ENCODE assay signal across 20 cellular contexts in genomic region chr6:83119742-83120300, GRCh38. TPM values are rescaled to one million over a fixed set of nuclear protein-coding genes. Genes with fewer than 3 reads are reported as not detected.
DNase-seq lines count a peak whose midpoint lies in the region; ATAC-seq, FAIRE-seq and TF ChIP-seq lines count a peak whose summit lies in the region.
"Had no signal": no experiment of that assay in that cellular context is flagged by ENCODE, and none has a peak within 500 bp of the region (broad histone marks: within the 10 kb centered on the region; RNA-seq: fewer than 3 reads in every experiment).

No MANE protein-coding gene starts in this region.

- peak overlapping the region; percentile 31 for H3K4me2 ChIP-seq in endothelial cell of umbilical vein (ENCODE audit: insufficient read depth, low read length)

- no peak for TF ChIP-seq CTCF in RWPE1 (conservative IDR thresholded peaks at IDR 0.05; ENCODE audit: low read depth)
- TF ChIP-seq CTCF in endothelial cell of umbilical vein (IDR thresholded peaks at IDR 0.05; ENCODE audit: extremely low read depth in 1 of 2, insufficient read depth in 1 of 2, low read depth in 1 of 2, low read length in 2 of 2): no peak

- ATAC-seq in HG03457 (IDR thresholded peaks at IDR 0.05; ENCODE audit: unreplicated experiment): no peak

- no peaks in the 10 kb centered on the region for H4K20me1 ChIP-seq in endothelial cell of umbilical vein (replicated peaks; ENCODE audit: control insufficient read depth, extremely low read depth, insufficient read depth, low read length)

- no peaks in the 10 kb centered on the region for H3K79me2 ChIP-seq in endothelial cell of umbilical vein (ENCODE audit: control insufficient read depth, insufficient read depth, low read length)

- H3K9me3 ChIP-seq in endothelial cell of umbilical vein (replicated peaks; ENCODE audit: control insufficient read depth, insufficient read depth, low read length): no peaks in the 10 kb centered on the region

- FAIRE-seq in H54 (lab: Jason Lieb, UNC) (peak; percentile 45), endothelial cell of umbilical vein (lab: Jason Lieb, UNC) (no peak)
- FAIRE-seq: G401.6, GM12891, H1 had no signal

- TF ChIP-seq POLR2A in H54 (IDR thresholded peaks at IDR 0.05; ENCODE audit: low read depth, low read length): no peak
- no peak for TF ChIP-seq POLR2A in endothelial cell of umbilical vein (IDR thresholded peaks at IDR 0.05; ENCODE audit: low read depth, low read length)

- intact Hi-C loops in endothelial cell of umbilical vein (cut with micrococcal nuclease): no loop called here

- CTCF ChIA-PET in RWPE1 (lab: Yijun Ruan, JAX) (interaction anchor here (0.7 kb wide), 1 partner anchor 373 kb away, joined by 4 read pairs; no protein-coding TSS in a partner anchor), endothelial cell of umbilical vein (lab: Charles Lee) (interaction anchor here (0.6 to 1.3 kb wide), 5 partner anchors 10 to 865 kb away, joined by 3 to 6 read pairs (median 3); partner anchors contain the start of gene DOP1A), HEK293T (lab: Yijun Ruan, JAX) (interaction anchor here (0.5 kb wide), 1 partner anchor 54 kb away, joined by 3 read pairs; the partner anchor contains the start of gene UBE3D)

- H3K27ac ChIP-seq in RWPE1 (no peak overlapping the region), endothelial cell of umbilical vein (ENCODE audit: insufficient read depth, low read depth, low read length) (no peak overlapping the region)
- H3K27ac ChIP-seq: SK-N-MC had no signal

- BruUV-seq in endothelial cell of umbilical vein (replicated peaks; lab: Mats Ljungman, UMichigan): no TSS peak

- DNase-seq in H54 (ENCODE audit: insufficient read length, low spot score) (no peak), RWPE1 (ENCODE audit: low spot score) (peak; percentile 4), endothelial cell of umbilical vein (ENCODE audit: low read depth, low spot score) (peak; percentile 41), kidney glomerular epithelial cell (lab: John Stamatoyannopoulos, UW) (peak; percentile 8), HEK293T (ENCODE audit: extremely low spot score) (no peak)
- no peak for DNase-seq in effector CD4-positive, alpha-beta T cell
- no peak for DNase-seq in activated CD8-positive, alpha-beta memory T cell treated with anti-CD3 and anti-CD28 coated beads, Interleukin-2, amount 50 U/mL, for 4 hours
- DNase-seq: AML-193; CD4-positive, CD25-positive, alpha-beta regulatory T cell; Karpas-422; MV-4-11; NCI-H1417 treated with DMSO at 0.1 percent for 48 hours; NCI-H2081 treated with DMSO at 0.1 percent for 48 hours; NCI-H524 treated with DMSO at 0.1 percent for 48 hours; NK-92 treated with Interleukin-12 subunit alpha and Interleukin-12 subunit beta, amount 100 ng/mL, for 24 hours had no signal

- H3K36me3 ChIP-seq in endothelial cell of umbilical vein (ENCODE audit: control insufficient read depth in 2 of 2, extremely low read depth in 1 of 2, insufficient read depth in 2 of 2, low read length in 2 of 2): no peaks in the 10 kb centered on the region

- no peaks in the 10 kb centered on the region for H3K9me1 ChIP-seq in endothelial cell of umbilical vein (replicated peaks; ENCODE audit: control insufficient read depth, extremely low read depth, insufficient read depth, low read length)

- dilution Hi-C loops in endothelial cell of umbilical vein (cut with MboI; ENCODE audit: extremely low pct_ligation_motif_present, low sequenced_read_pairs): no loop called here

- POLR2A ChIA-PET in RWPE1 (lab: Yijun Ruan, JAX; ENCODE audit: low non-redundant PET): no interaction called here
- POLR2A ChIA-PET in endothelial cell of umbilical vein (lab: Charles Lee): no interaction called here
- POLR2A ChIA-PET in HEK293T (lab: Yijun Ruan, JAX): no interaction called here

- peaks cover 9% of the 10 kb centered on the region for H3K4me1 ChIP-seq in endothelial cell of umbilical vein (ENCODE audit: control insufficient read depth, extremely low read depth, insufficient read depth, low read length)

- no peak overlapping the region for H2AFZ ChIP-seq in endothelial cell of umbilical vein (ENCODE audit: low read depth, low read length)

- no peak overlapping the region for H3K9ac ChIP-seq in endothelial cell of umbilical vein (replicated peaks; ENCODE audit: extremely low read depth, insufficient read depth, low read length)

- H3K27me3 ChIP-seq in endothelial cell of umbilical vein (ENCODE audit: control insufficient read depth in 2 of 2, insufficient read depth in 2 of 2, low read length in 2 of 2): no peaks in the 10 kb centered on the region

- no peak overlapping the region for H3K4me3 ChIP-seq in endothelial cell of umbilical vein (replicated peaks in 1 of 3; ENCODE audit: insufficient read depth in 1 of 3, low read depth in 1 of 3, low read length in 3 of 3)
- H3K4me3 ChIP-seq: SK-N-MC had no signal

TF ChIP-seq in endothelial cell of umbilical vein, 7 proteins besides CTCF, POLR2A, EP300 and RAD21:
- no peak for TF ChIP-seq MYC (IDR thresholded peaks at IDR 0.05; ENCODE audit: low read depth, low read length)
- TF ChIP-seq FOS (IDR thresholded peaks at IDR 0.05; ENCODE audit: borderline replicate concordance, insufficient read depth, low read length): peak; percentile 36
TF ChIP-seq in endothelial cell of umbilical vein: peak in this region for 1.

TF ChIP-seq in HEK293T, 16 proteins besides CTCF, POLR2A, EP300 and RAD21:
- TF ChIP-seq ELF4 (IDR thresholded peaks at IDR 0.05) (no peak), ZNF384 (IDR thresholded peaks at IDR 0.05) (no peak), FOXK2 (IDR thresholded peaks at IDR 0.05) (no peak), SP1 (IDR thresholded peaks at IDR 0.05) (no peak), TARDBP (IDR thresholded peaks at IDR 0.05) (no peak), ARNT (IDR thresholded peaks at IDR 0.05) (no peak), LEF1 (IDR thresholded peaks at IDR 0.05; ENCODE audit: borderline replicate concordance) (no peak), HDGF (IDR thresholded peaks at IDR 0.05; ENCODE audit: borderline replicate concordance) (no peak), PKNOX1 (IDR thresholded peaks at IDR 0.05) (no peak), CTBP1 (IDR thresholded peaks at IDR 0.05; ENCODE audit: borderline replicate concordance) (no peak), FOXA1 (IDR thresholded peaks at IDR 0.05) (no peak), FOXM1 (IDR thresholded peaks at IDR 0.05; ENCODE audit: borderline replicate concordance) (no peak)
TF ChIP-seq in HEK293T: peak in this region for 0.

RNA-seq across cellular contexts. Expression of gene DOP1A, which starts 52.4 kb away (rescaled TPM):
- total RNA-seq in endothelial cell of umbilical vein: 12.3 and 14.2 TPM in 2 replicates
- polyA plus RNA-seq in endothelial cell of umbilical vein: 4.6 and 6.3 TPM in 2 replicates
- 3.6 and 4.2 TPM in 2 replicates for polyA plus RNA-seq in endothelial cell of umbilical vein (2011; cell fraction: cytosol; rRNA removed)
- 25.4 and 28.2 TPM in 2 replicates for polyA plus RNA-seq in endothelial cell of umbilical vein (2011; cell fraction: nucleus; rRNA removed)
- 7.6 TPM in 2 replicates for polyA plus RNA-seq in endothelial cell of umbilical vein (2012)
- polyA minus RNA-seq in endothelial cell of umbilical vein: 41.0 and 43.1 TPM in 2 replicates
- polyA minus RNA-seq in endothelial cell of umbilical vein (2011; cell fraction: cytosol; rRNA and poly(A)+ RNA removed): 3.8 TPM
- 36.7 and 61.9 TPM in 2 replicates for polyA minus RNA-seq in endothelial cell of umbilical vein (2011; cell fraction: nucleus; rRNA and poly(A)+ RNA removed)

RNA-seq across cellular contexts. Expression of gene UBE3D, which starts 54.2 kb away (rescaled TPM):
- 6.2 and 7.6 TPM in 2 replicates for total RNA-seq in endothelial cell of umbilical vein
- polyA plus RNA-seq in endothelial cell of umbilical vein: 1.3 and 1.9 TPM in 2 replicates
- polyA plus RNA-seq in endothelial cell of umbilical vein (2011; cell fraction: cytosol; rRNA removed): 2.6 TPM in 2 replicates
- polyA plus RNA-seq in endothelial cell of umbilical vein (2011; cell fraction: nucleus; rRNA removed): 4.5 and 5.5 TPM in 2 replicates
- 3.8 and 5.0 TPM in 2 replicates for polyA plus RNA-seq in endothelial cell of umbilical vein (2012)
- 3.4 and 4.9 TPM in 2 replicates for polyA minus RNA-seq in endothelial cell of umbilical vein
- polyA minus RNA-seq in endothelial cell of umbilical vein (2011; cell fraction: cytosol; rRNA and poly(A)+ RNA removed): 4.1 TPM
- polyA minus RNA-seq in endothelial cell of umbilical vein (2011; cell fraction: nucleus; rRNA and poly(A)+ RNA removed): 12.6 and 12.9 TPM in 2 replicates

Comparison
In these comparisons a context has a peak if more than half of its experiments do, and no peak if none do; other contexts are left out.
1. DNase-seq: peak in RWPE1 (single experiment), endothelial cell of umbilical vein (single experiment) and kidney glomerular epithelial cell (single experiment); none in H54 (single experiment), effector CD4-positive, alpha-beta T cell (single experiment), activated CD8-positive, alpha-beta memory T cell treated with anti-CD3 and anti-CD28 coated beads, Interleukin-2, amount 50 U/mL, for 4 hours (single experiment) and HEK293T (single experiment).